In the genomic region with DNA sequence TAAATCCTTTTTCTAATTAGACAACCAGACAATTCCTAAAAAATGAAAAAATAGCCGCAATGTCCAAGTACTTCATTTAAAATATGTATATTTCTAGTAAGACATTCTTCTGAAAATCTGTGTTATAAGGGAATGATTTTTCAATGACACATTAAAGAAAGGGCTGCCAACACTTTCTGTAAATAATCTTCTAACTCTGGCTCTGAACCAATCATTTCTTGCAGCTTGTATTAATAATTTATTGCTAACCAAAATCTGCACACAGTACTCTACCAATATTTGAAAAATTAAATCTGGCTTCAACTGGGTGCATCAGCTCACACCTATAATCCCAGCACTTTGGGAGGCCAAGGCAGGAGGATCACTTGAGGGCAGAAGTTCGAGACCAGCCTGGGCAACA, we compare ENCODE assay signal across 1 cellular context.
TF ChIP-seq lines count a peak whose summit lies in the region.

No MANE protein-coding gene starts in this region.

TF ChIP-seq in IMR-90, 13 proteins besides CTCF, POLR2A, EP300 and RAD21:
- TF ChIP-seq SMC3 (IDR thresholded peaks at IDR 0.05; ENCODE audit: low read depth, low read length), result no peak
- no peak for TF ChIP-seq MAZ (IDR thresholded peaks at IDR 0.05; ENCODE audit: borderline replicate concordance, low read depth, low read length)
- TF ChIP-seq, protein P1, sequence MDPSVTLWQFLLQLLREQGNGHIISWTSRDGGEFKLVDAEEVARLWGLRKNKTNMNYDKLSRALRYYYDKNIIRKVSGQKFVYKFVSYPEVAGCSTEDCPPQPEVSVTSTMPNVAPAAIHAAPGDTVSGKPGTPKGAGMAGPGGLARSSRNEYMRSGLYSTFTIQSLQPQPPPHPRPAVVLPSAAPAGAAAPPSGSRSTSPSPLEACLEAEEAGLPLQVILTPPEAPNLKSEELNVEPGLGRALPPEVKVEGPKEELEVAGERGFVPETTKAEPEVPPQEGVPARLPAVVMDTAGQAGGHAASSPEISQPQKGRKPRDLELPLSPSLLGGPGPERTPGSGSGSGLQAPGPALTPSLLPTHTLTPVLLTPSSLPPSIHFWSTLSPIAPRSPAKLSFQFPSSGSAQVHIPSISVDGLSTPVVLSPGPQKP (IDR thresholded peaks at IDR 0.05; ENCODE audit: borderline replicate concordance, low read depth, low read length), result no peak
- TF ChIP-seq, protein P2, sequence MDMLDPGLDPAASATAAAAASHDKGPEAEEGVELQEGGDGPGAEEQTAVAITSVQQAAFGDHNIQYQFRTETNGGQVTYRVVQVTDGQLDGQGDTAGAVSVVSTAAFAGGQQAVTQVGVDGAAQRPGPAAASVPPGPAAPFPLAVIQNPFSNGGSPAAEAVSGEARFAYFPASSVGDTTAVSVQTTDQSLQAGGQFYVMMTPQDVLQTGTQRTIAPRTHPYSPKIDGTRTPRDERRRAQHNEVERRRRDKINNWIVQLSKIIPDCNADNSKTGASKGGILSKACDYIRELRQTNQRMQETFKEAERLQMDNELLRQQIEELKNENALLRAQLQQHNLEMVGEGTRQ (IDR thresholded peaks at IDR 0.05; ENCODE audit: low read depth, low read length), result no peak
- no peak for TF ChIP-seq NFE2L2 (IDR thresholded peaks at IDR 0.05; ENCODE audit: low read depth, low read length)
- TF ChIP-seq RFX5 (IDR thresholded peaks at IDR 0.05; ENCODE audit: low read depth, low read length), result no peak
- no peak for TF ChIP-seq RCOR1 (IDR thresholded peaks at IDR 0.05; ENCODE audit: insufficient replicate concordance, low read length)
- TF ChIP-seq FOS (IDR thresholded peaks at IDR 0.05; ENCODE audit: low read depth, low read length), result no peak
- no peak for TF ChIP-seq CEBPB (IDR thresholded peaks at IDR 0.05; ENCODE audit: low read depth, low read length)
- TF ChIP-seq MAFK (IDR thresholded peaks at IDR 0.05; ENCODE audit: low read depth, low read length), result no peak
- no peak for TF ChIP-seq CHD1 (IDR thresholded peaks at IDR 0.05; ENCODE audit: low read depth, low read length)
- no peak for TF ChIP-seq MXI1 (IDR thresholded peaks at IDR 0.05; ENCODE audit: borderline replicate concordance, low read depth, low read length)
- TF ChIP-seq BHLHE40 (IDR thresholded peaks at IDR 0.05; ENCODE audit: low read depth, low read length), result no peak
